In genomic region chr18:21740724-21741510, GRCh38 we compare ENCODE assay signal across 1 cellular context.
TF ChIP-seq lines count a peak whose summit lies in the region.

Gene MIB1 (plus strand): TSS chr18:21740792. CDS start chr18:21741584, 792 bp downstream.

TF ChIP-seq in H1, 55 proteins besides CTCF, POLR2A, EP300 and RAD21 (continued from another document):
- no peak for TF ChIP-seq CHD2 (IDR thresholded peaks at IDR 0.05; ENCODE audit: low read length)
- TF ChIP-seq RNF2 (IDR thresholded peaks at IDR 0.05; ENCODE audit: borderline replicate concordance, low read depth, low read length, missing control alignments, poor library complexity, severe bottlenecking) = no peak
- TF ChIP-seq, protein P1, sequence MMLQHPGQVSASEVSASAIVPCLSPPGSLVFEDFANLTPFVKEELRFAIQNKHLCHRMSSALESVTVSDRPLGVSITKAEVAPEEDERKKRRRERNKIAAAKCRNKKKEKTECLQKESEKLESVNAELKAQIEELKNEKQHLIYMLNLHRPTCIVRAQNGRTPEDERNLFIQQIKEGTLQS (IDR thresholded peaks at IDR 0.05; ENCODE audit: insufficient read depth, low read depth, low read length) = no peak
- TF ChIP-seq SIRT6 (IDR thresholded peaks at IDR 0.05; ENCODE audit: low read length) = no peak
- no peak for TF ChIP-seq KDM1A (IDR thresholded peaks at IDR 0.05; ENCODE audit: borderline replicate concordance, low read length)
- TF ChIP-seq CHD7 (IDR thresholded peaks at IDR 0.05; ENCODE audit: insufficient replicate concordance, low read length) = no peak
- TF ChIP-seq RBBP5 (IDR thresholded peaks at IDR 0.05; ENCODE audit: borderline replicate concordance, low read depth, low read length) = no peak
- peak; percentile 43; the same call in 1 of the 2 replicates for TF ChIP-seq BACH1 (IDR thresholded peaks at IDR 0.05; ENCODE audit: low read length)
- no peak for TF ChIP-seq MAFK (IDR thresholded peaks at IDR 0.05; ENCODE audit: low read depth, low read length)
- peak; percentile 87 for TF ChIP-seq PHF8 (conservative IDR thresholded peaks at IDR 0.05; ENCODE audit: low read depth, low read length)
- peak; percentile 82 for TF ChIP-seq NRF1 (IDR thresholded peaks at IDR 0.05; ENCODE audit: low read depth, low read length)
- TF ChIP-seq SIN3A (conservative IDR thresholded peaks at IDR 0.05 in 1 of 2, IDR thresholded peaks at IDR 0.05 in 1 of 2; ENCODE audit: low read depth in 1 of 2, low read length in 2 of 2) = peak in 1 of 2 experiments; percentile 58; a peak in 1 of 4 replicates
- peak; percentile 85; the same call in 1 of the 2 replicates for TF ChIP-seq TAF1 (IDR thresholded peaks at IDR 0.05; ENCODE audit: low read depth, low read length)
- no peak for TF ChIP-seq RXRA (IDR thresholded peaks at IDR 0.05; ENCODE audit: insufficient read depth, low read depth, low read length)
- no peak for TF ChIP-seq SP1 (IDR thresholded peaks at IDR 0.05; ENCODE audit: low read depth, low read length)
- no peak for TF ChIP-seq SP2 (IDR thresholded peaks at IDR 0.05; ENCODE audit: low read length)
- peak; percentile 37 for TF ChIP-seq POLR2AphosphoS5 (IDR thresholded peaks at IDR 0.05; ENCODE audit: low read depth, low read length)
- TF ChIP-seq TAF7 (optimal IDR thresholded peaks at IDR 0.05; ENCODE audit: borderline replicate concordance, low read depth, low read length) = peak; percentile 18
- no peak for TF ChIP-seq FOSL1 (IDR thresholded peaks at IDR 0.05; ENCODE audit: insufficient read depth, low read depth, low read length)
- TF ChIP-seq GABPA (IDR thresholded peaks at IDR 0.05; ENCODE audit: borderline replicate concordance, insufficient read depth, low read length) = no peak
- no peak for TF ChIP-seq SP4 (IDR thresholded peaks at IDR 0.05; ENCODE audit: low read length)
- TF ChIP-seq POU5F1 (IDR thresholded peaks at IDR 0.05; ENCODE audit: low read depth, low read length) = no peak
- TF ChIP-seq SRF (IDR thresholded peaks at IDR 0.05; ENCODE audit: low read depth, low read length) = no peak
- TF ChIP-seq HDAC2 (IDR thresholded peaks at IDR 0.05; ENCODE audit: borderline replicate concordance in 1 of 2, low read depth in 2 of 2, low read length in 2 of 2) = no peak
- TF ChIP-seq CBX5 (IDR thresholded peaks at IDR 0.05; ENCODE audit: low read depth, low read length) = no peak
- TF ChIP-seq JUN (IDR thresholded peaks at IDR 0.05; ENCODE audit: low read depth, low read length) = no peak
- no peak for TF ChIP-seq TCF12 (IDR thresholded peaks at IDR 0.05; ENCODE audit: low read depth, low read length)
- TF ChIP-seq BRCA1 (IDR thresholded peaks at IDR 0.05; ENCODE audit: low read depth, low read length) = no peak
- TF ChIP-seq ATF2 (IDR thresholded peaks at IDR 0.05; ENCODE audit: low read length) = no peak
- peak; percentile 64 for TF ChIP-seq TBP (IDR thresholded peaks at IDR 0.05; ENCODE audit: low read depth, low read length)
- TF ChIP-seq KDM5A (IDR thresholded peaks at IDR 0.05; ENCODE audit: low read length) = 0 out of 2 replicates have a peak, but pooled peaks have one; percentile 30
- peak; percentile 33 for TF ChIP-seq ASH2L (IDR thresholded peaks at IDR 0.05; ENCODE audit: low read length)
- no peak for TF ChIP-seq HDAC6 (IDR thresholded peaks at IDR 0.05; ENCODE audit: low read depth, low read length)
- peak; percentile 95 for TF ChIP-seq CEBPB (IDR thresholded peaks at IDR 0.05; ENCODE audit: low read depth, low read length)
- peak; percentile 45 for TF ChIP-seq KDM4A (IDR thresholded peaks at IDR 0.05; ENCODE audit: low read depth, low read length, severe bottlenecking)
- no peak for TF ChIP-seq YY1 (IDR thresholded peaks at IDR 0.05; ENCODE audit: low read depth, low read length)
- no peak for TF ChIP-seq ZNF274 (IDR thresholded peaks at IDR 0.05; ENCODE audit: borderline replicate concordance, extremely low read depth, low read length)
- TF ChIP-seq, protein P2, sequence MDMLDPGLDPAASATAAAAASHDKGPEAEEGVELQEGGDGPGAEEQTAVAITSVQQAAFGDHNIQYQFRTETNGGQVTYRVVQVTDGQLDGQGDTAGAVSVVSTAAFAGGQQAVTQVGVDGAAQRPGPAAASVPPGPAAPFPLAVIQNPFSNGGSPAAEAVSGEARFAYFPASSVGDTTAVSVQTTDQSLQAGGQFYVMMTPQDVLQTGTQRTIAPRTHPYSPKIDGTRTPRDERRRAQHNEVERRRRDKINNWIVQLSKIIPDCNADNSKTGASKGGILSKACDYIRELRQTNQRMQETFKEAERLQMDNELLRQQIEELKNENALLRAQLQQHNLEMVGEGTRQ (IDR thresholded peaks at IDR 0.05; ENCODE audit: low read length) = no peak
- TF ChIP-seq EGR1 (IDR thresholded peaks at IDR 0.05; ENCODE audit: borderline replicate concordance, low read depth, low read length) = peak; percentile 7; the same call in 1 of the 2 replicates
